2 cellular contexts compared by ENCODE assay signal in the genomic region with DNA sequence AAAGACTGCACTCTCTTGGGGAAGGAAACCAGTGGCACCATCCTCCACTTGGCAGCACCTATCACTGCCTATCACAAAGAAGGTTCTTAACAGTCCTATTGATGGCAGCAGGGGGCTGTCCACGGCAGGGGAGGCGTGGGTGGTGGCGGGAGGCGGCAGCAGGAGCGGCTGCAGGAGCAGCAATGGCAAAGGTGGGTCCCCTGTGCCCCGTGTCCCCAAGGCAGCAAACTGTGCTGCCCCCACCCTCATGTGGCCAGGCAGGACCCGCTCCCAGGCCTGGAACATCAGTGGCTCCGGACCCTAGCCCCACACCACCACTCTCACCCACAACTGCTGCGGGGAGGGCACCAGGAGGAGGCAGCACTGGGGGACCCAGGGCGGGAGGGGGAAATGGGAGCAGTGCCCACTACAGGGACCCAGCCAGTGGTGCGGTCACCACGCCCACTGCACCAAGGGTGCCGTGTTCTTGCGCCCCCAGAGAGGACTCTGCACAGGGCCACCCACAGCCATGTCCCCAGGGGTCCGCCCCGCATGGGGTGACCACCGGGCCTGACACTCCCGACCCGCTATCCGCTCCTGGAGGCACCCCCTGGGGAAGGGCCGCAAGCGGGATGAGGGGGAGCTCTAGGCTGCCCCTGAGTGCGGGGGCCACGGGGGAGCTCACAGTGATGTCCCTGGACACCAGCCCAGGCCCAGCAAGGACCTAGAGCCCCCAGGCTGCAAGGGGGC.
TF ChIP-seq lines count a peak whose summit lies in the region.

No MANE protein-coding gene starts in this region.

TF ChIP-seq in SK-N-SH, 30 proteins besides CTCF, POLR2A, EP300 and RAD21:
- TF ChIP-seq, protein P1, sequence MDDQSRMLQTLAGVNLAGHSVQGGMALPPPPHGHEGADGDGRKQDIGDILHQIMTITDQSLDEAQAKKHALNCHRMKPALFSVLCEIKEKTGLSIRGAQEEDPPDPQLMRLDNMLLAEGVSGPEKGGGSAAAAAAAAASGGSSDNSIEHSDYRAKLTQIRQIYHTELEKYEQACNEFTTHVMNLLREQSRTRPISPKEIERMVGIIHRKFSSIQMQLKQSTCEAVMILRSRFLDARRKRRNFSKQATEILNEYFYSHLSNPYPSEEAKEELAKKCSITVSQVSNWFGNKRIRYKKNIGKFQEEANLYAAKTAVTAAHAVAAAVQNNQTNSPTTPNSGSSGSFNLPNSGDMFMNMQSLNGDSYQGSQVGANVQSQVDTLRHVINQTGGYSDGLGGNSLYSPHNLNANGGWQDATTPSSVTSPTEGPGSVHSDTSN (IDR thresholded peaks at IDR 0.05): no peak
- TF ChIP-seq MXI1 (IDR thresholded peaks at IDR 0.05; ENCODE audit: low read depth, low read length) (no peak), EZH2phosphoT487 (IDR thresholded peaks at IDR 0.05; ENCODE audit: borderline replicate concordance, low read depth) (no peak), RXRA (IDR thresholded peaks at IDR 0.05; ENCODE audit: borderline replicate concordance, low read depth) (no peak), GATA2 (CRISPR knock-in tag; IDR thresholded peaks at IDR 0.05) (no peak), RFX5 (IDR thresholded peaks at IDR 0.05; ENCODE audit: low read length) (no peak), SMC3 (IDR thresholded peaks at IDR 0.05; ENCODE audit: low read depth, low read length) (no peak), NRF1 (IDR thresholded peaks at IDR 0.05; ENCODE audit: low read depth, low read length) (no peak), TAF1 (IDR thresholded peaks at IDR 0.05; ENCODE audit: borderline replicate concordance, low read depth, low read length) (no peak), POLR2AphosphoS5 (IDR thresholded peaks at IDR 0.05; ENCODE audit: low read depth, low read length) (no peak), JUND (IDR thresholded peaks at IDR 0.05) (no peak), ELF1 (IDR thresholded peaks at IDR 0.05) (no peak), CHD2 (IDR thresholded peaks at IDR 0.05; ENCODE audit: low read length, partially characterized antibody) (no peak)
- TF ChIP-seq, protein P2, sequence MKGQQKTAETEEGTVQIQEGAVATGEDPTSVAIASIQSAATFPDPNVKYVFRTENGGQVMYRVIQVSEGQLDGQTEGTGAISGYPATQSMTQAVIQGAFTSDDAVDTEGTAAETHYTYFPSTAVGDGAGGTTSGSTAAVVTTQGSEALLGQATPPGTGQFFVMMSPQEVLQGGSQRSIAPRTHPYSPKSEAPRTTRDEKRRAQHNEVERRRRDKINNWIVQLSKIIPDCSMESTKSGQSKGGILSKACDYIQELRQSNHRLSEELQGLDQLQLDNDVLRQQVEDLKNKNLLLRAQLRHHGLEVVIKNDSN (IDR thresholded peaks at IDR 0.05; ENCODE audit: borderline replicate concordance, low read depth): no peak
- TF ChIP-seq, protein P3, sequence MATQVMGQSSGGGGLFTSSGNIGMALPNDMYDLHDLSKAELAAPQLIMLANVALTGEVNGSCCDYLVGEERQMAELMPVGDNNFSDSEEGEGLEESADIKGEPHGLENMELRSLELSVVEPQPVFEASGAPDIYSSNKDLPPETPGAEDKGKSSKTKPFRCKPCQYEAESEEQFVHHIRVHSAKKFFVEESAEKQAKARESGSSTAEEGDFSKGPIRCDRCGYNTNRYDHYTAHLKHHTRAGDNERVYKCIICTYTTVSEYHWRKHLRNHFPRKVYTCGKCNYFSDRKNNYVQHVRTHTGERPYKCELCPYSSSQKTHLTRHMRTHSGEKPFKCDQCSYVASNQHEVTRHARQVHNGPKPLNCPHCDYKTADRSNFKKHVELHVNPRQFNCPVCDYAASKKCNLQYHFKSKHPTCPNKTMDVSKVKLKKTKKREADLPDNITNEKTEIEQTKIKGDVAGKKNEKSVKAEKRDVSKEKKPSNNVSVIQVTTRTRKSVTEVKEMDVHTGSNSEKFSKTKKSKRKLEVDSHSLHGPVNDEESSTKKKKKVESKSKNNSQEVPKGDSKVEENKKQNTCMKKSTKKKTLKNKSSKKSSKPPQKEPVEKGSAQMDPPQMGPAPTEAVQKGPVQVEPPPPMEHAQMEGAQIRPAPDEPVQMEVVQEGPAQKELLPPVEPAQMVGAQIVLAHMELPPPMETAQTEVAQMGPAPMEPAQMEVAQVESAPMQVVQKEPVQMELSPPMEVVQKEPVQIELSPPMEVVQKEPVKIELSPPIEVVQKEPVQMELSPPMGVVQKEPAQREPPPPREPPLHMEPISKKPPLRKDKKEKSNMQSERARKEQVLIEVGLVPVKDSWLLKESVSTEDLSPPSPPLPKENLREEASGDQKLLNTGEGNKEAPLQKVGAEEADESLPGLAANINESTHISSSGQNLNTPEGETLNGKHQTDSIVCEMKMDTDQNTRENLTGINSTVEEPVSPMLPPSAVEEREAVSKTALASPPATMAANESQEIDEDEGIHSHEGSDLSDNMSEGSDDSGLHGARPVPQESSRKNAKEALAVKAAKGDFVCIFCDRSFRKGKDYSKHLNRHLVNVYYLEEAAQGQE (IDR thresholded peaks at IDR 0.05; ENCODE audit: low read depth, low read length): no peak
- TF ChIP-seq, protein P4, sequence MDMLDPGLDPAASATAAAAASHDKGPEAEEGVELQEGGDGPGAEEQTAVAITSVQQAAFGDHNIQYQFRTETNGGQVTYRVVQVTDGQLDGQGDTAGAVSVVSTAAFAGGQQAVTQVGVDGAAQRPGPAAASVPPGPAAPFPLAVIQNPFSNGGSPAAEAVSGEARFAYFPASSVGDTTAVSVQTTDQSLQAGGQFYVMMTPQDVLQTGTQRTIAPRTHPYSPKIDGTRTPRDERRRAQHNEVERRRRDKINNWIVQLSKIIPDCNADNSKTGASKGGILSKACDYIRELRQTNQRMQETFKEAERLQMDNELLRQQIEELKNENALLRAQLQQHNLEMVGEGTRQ (IDR thresholded peaks at IDR 0.05; ENCODE audit: borderline replicate concordance, low read depth, low read length): no peak

TF ChIP-seq in SK-N-SH treated with all-trans-retinoic acid at 6 μM for 48 hours, 23 proteins besides CTCF, POLR2A, EP300 and RAD21:
- TF ChIP-seq ARNTL (CRISPR knock-in tag; IDR thresholded peaks at IDR 0.05; ENCODE audit: borderline replicate concordance, low read depth) (no peak), ZNF565 (CRISPR knock-in tag; conservative IDR thresholded peaks at IDR 0.05; ENCODE audit: low read depth) (no peak), SNAI2 (CRISPR knock-in tag; IDR thresholded peaks at IDR 0.05) (no peak), RARB (CRISPR knock-in tag; IDR thresholded peaks at IDR 0.05) (no peak), PPARA (CRISPR knock-in tag; IDR thresholded peaks at IDR 0.05; ENCODE audit: borderline replicate concordance) (no peak), ESRRG (CRISPR knock-in tag; IDR thresholded peaks at IDR 0.05) (no peak), ZFP3 (CRISPR knock-in tag; IDR thresholded peaks at IDR 0.05) (no peak), ZFP30 (CRISPR knock-in tag; IDR thresholded peaks at IDR 0.05) (no peak), ISL1 (CRISPR knock-in tag; IDR thresholded peaks at IDR 0.05) (no peak), CSDC2 (CRISPR knock-in tag; IDR thresholded peaks at IDR 0.05) (no peak), BACH2 (CRISPR knock-in tag; IDR thresholded peaks at IDR 0.05; ENCODE audit: borderline replicate concordance) (no peak), ZNF8 (CRISPR knock-in tag; IDR thresholded peaks at IDR 0.05) (no peak)
- TF ChIP-seq, protein P5, sequence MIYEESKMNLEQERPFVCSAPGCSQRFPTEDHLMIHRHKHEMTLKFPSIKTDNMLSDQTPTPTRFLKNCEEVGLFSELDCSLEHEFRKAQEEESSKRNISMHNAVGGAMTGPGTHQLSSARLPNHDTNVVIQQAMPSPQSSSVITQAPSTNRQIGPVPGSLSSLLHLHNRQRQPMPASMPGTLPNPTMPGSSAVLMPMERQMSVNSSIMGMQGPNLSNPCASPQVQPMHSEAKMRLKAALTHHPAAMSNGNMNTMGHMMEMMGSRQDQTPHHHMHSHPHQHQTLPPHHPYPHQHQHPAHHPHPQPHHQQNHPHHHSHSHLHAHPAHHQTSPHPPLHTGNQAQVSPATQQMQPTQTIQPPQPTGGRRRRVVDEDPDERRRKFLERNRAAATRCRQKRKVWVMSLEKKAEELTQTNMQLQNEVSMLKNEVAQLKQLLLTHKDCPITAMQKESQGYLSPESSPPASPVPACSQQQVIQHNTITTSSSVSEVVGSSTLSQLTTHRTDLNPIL (CRISPR knock-in tag; IDR thresholded peaks at IDR 0.05; ENCODE audit: low read depth): no peak
- TF ChIP-seq, protein P6, sequence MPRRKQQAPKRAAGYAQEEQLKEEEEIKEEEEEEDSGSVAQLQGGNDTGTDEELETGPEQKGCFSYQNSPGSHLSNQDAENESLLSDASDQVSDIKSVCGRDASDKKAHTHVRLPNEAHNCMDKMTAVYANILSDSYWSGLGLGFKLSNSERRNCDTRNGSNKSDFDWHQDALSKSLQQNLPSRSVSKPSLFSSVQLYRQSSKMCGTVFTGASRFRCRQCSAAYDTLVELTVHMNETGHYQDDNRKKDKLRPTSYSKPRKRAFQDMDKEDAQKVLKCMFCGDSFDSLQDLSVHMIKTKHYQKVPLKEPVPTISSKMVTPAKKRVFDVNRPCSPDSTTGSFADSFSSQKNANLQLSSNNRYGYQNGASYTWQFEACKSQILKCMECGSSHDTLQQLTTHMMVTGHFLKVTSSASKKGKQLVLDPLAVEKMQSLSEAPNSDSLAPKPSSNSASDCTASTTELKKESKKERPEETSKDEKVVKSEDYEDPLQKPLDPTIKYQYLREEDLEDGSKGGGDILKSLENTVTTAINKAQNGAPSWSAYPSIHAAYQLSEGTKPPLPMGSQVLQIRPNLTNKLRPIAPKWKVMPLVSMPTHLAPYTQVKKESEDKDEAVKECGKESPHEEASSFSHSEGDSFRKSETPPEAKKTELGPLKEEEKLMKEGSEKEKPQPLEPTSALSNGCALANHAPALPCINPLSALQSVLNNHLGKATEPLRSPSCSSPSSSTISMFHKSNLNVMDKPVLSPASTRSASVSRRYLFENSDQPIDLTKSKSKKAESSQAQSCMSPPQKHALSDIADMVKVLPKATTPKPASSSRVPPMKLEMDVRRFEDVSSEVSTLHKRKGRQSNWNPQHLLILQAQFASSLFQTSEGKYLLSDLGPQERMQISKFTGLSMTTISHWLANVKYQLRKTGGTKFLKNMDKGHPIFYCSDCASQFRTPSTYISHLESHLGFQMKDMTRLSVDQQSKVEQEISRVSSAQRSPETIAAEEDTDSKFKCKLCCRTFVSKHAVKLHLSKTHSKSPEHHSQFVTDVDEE (CRISPR knock-in tag; IDR thresholded peaks at IDR 0.05): no peak
- TF ChIP-seq, protein P7, sequence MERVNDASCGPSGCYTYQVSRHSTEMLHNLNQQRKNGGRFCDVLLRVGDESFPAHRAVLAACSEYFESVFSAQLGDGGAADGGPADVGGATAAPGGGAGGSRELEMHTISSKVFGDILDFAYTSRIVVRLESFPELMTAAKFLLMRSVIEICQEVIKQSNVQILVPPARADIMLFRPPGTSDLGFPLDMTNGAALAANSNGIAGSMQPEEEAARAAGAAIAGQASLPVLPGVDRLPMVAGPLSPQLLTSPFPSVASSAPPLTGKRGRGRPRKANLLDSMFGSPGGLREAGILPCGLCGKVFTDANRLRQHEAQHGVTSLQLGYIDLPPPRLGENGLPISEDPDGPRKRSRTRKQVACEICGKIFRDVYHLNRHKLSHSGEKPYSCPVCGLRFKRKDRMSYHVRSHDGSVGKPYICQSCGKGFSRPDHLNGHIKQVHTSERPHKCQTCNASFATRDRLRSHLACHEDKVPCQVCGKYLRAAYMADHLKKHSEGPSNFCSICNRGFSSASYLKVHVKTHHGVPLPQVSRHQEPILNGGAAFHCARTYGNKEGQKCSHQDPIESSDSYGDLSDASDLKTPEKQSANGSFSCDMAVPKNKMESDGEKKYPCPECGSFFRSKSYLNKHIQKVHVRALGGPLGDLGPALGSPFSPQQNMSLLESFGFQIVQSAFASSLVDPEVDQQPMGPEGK (CRISPR knock-in tag; IDR thresholded peaks at IDR 0.05; ENCODE audit: borderline replicate concordance): no peak
- TF ChIP-seq, protein P8, sequence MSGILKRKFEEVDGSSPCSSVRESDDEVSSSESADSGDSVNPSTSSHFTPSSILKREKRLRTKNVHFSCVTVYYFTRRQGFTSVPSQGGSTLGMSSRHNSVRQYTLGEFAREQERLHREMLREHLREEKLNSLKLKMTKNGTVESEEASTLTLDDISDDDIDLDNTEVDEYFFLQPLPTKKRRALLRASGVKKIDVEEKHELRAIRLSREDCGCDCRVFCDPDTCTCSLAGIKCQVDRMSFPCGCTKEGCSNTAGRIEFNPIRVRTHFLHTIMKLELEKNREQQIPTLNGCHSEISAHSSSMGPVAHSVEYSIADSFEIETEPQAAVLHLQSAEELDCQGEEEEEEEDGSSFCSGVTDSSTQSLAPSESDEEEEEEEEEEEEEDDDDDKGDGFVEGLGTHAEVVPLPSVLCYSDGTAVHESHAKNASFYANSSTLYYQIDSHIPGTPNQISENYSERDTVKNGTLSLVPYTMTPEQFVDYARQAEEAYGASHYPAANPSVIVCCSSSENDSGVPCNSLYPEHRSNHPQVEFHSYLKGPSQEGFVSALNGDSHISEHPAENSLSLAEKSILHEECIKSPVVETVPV (CRISPR knock-in tag; IDR thresholded peaks at IDR 0.05): no peak
